In the genomic region with DNA sequence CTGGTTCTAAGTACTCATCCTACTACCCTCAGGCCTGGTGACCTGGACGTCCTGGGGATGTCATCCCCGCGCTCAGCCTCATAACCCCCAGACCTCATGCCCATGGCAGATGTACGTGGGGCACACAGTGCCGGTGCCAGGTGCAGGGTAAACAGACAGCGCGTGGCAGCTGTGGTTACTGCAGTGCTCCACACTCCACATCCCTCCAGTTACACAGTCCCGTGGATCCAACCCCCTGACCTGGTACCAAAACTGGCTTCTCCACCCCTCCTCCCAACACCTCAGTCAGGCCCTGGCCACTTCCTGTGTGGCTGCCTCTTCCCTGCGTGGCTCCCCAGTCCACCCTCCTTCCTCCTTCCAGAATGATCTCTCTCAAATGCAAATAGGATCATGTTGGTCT, we compare ENCODE assay signal across 1 cellular context.
TF ChIP-seq lines count a peak whose summit lies in the region.

No MANE protein-coding gene starts in this region.

TF ChIP-seq in WTC11, 78 proteins besides CTCF, POLR2A, EP300 and RAD21 (continued from another document):
- TF ChIP-seq, protein P1, sequence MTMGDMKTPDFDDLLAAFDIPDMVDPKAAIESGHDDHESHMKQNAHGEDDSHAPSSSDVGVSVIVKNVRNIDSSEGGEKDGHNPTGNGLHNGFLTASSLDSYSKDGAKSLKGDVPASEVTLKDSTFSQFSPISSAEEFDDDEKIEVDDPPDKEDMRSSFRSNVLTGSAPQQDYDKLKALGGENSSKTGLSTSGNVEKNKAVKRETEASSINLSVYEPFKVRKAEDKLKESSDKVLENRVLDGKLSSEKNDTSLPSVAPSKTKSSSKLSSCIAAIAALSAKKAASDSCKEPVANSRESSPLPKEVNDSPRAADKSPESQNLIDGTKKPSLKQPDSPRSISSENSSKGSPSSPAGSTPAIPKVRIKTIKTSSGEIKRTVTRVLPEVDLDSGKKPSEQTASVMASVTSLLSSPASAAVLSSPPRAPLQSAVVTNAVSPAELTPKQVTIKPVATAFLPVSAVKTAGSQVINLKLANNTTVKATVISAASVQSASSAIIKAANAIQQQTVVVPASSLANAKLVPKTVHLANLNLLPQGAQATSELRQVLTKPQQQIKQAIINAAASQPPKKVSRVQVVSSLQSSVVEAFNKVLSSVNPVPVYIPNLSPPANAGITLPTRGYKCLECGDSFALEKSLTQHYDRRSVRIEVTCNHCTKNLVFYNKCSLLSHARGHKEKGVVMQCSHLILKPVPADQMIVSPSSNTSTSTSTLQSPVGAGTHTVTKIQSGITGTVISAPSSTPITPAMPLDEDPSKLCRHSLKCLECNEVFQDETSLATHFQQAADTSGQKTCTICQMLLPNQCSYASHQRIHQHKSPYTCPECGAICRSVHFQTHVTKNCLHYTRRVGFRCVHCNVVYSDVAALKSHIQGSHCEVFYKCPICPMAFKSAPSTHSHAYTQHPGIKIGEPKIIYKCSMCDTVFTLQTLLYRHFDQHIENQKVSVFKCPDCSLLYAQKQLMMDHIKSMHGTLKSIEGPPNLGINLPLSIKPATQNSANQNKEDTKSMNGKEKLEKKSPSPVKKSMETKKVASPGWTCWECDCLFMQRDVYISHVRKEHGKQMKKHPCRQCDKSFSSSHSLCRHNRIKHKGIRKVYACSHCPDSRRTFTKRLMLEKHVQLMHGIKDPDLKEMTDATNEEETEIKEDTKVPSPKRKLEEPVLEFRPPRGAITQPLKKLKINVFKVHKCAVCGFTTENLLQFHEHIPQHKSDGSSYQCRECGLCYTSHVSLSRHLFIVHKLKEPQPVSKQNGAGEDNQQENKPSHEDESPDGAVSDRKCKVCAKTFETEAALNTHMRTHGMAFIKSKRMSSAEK (CRISPR knock-in tag; IDR thresholded peaks at IDR 0.05; ENCODE audit: borderline replicate concordance), result no peak
- TF ChIP-seq HMGA2 (CRISPR knock-in tag; IDR thresholded peaks at IDR 0.05) (no peak), ZNF416 (CRISPR knock-in tag; IDR thresholded peaks at IDR 0.05) (no peak), ZNF423 (CRISPR knock-in tag; IDR thresholded peaks at IDR 0.05) (no peak), RELA (CRISPR knock-in tag; IDR thresholded peaks at IDR 0.05; ENCODE audit: borderline replicate concordance) (no peak), ELF4 (CRISPR knock-in tag; IDR thresholded peaks at IDR 0.05; ENCODE audit: low read depth) (no peak), NR1H2 (CRISPR knock-in tag; IDR thresholded peaks at IDR 0.05) (no peak), SOX15 (CRISPR knock-in tag; IDR thresholded peaks at IDR 0.05) (no peak), TCF7 (CRISPR knock-in tag; IDR thresholded peaks at IDR 0.05; ENCODE audit: low read depth) (no peak), FOXJ3 (CRISPR knock-in tag; IDR thresholded peaks at IDR 0.05; ENCODE audit: borderline replicate concordance) (no peak), SP1 (CRISPR knock-in tag; conservative IDR thresholded peaks at IDR 0.05) (no peak)
- TF ChIP-seq, protein P2, sequence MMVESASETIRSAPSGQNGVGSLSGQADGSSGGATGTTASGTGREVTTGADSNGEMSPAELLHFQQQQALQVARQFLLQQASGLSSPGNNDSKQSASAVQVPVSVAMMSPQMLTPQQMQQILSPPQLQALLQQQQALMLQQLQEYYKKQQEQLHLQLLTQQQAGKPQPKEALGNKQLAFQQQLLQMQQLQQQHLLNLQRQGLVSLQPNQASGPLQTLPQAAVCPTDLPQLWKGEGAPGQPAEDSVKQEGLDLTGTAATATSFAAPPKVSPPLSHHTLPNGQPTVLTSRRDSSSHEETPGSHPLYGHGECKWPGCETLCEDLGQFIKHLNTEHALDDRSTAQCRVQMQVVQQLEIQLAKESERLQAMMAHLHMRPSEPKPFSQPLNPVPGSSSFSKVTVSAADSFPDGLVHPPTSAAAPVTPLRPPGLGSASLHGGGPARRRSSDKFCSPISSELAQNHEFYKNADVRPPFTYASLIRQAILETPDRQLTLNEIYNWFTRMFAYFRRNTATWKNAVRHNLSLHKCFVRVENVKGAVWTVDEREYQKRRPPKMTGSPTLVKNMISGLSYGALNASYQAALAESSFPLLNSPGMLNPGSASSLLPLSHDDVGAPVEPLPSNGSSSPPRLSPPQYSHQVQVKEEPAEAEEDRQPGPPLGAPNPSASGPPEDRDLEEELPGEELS (CRISPR knock-in tag; IDR thresholded peaks at IDR 0.05), result no peak
